ENCODE assay signal across 1 cellular context in the genomic region with DNA sequence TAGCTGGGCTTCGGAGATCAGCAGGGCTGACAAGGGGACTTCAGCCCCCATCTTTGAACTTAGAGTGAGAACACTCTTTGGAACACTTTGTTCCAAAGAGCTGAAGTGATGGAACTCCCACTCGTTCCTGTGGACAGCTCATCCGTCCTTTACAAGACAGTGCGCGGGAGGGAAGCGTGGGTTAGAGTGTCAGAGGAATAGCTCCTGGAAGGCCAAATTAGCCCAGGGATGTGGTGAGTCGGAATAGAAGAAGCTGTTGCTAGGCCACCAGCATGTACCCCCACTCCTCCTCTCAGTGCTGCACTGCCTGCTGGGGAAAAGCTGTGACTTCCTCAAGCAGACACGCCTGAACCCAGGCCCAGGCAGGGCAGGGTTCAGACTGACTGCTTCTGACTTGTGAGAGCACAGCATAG.
TF ChIP-seq lines count a peak whose summit lies in the region.

No MANE protein-coding gene starts in this region.

TF ChIP-seq in GM23338, 12 proteins besides CTCF, POLR2A, EP300 and RAD21 (continued from another document):
- TF ChIP-seq, protein P1, sequence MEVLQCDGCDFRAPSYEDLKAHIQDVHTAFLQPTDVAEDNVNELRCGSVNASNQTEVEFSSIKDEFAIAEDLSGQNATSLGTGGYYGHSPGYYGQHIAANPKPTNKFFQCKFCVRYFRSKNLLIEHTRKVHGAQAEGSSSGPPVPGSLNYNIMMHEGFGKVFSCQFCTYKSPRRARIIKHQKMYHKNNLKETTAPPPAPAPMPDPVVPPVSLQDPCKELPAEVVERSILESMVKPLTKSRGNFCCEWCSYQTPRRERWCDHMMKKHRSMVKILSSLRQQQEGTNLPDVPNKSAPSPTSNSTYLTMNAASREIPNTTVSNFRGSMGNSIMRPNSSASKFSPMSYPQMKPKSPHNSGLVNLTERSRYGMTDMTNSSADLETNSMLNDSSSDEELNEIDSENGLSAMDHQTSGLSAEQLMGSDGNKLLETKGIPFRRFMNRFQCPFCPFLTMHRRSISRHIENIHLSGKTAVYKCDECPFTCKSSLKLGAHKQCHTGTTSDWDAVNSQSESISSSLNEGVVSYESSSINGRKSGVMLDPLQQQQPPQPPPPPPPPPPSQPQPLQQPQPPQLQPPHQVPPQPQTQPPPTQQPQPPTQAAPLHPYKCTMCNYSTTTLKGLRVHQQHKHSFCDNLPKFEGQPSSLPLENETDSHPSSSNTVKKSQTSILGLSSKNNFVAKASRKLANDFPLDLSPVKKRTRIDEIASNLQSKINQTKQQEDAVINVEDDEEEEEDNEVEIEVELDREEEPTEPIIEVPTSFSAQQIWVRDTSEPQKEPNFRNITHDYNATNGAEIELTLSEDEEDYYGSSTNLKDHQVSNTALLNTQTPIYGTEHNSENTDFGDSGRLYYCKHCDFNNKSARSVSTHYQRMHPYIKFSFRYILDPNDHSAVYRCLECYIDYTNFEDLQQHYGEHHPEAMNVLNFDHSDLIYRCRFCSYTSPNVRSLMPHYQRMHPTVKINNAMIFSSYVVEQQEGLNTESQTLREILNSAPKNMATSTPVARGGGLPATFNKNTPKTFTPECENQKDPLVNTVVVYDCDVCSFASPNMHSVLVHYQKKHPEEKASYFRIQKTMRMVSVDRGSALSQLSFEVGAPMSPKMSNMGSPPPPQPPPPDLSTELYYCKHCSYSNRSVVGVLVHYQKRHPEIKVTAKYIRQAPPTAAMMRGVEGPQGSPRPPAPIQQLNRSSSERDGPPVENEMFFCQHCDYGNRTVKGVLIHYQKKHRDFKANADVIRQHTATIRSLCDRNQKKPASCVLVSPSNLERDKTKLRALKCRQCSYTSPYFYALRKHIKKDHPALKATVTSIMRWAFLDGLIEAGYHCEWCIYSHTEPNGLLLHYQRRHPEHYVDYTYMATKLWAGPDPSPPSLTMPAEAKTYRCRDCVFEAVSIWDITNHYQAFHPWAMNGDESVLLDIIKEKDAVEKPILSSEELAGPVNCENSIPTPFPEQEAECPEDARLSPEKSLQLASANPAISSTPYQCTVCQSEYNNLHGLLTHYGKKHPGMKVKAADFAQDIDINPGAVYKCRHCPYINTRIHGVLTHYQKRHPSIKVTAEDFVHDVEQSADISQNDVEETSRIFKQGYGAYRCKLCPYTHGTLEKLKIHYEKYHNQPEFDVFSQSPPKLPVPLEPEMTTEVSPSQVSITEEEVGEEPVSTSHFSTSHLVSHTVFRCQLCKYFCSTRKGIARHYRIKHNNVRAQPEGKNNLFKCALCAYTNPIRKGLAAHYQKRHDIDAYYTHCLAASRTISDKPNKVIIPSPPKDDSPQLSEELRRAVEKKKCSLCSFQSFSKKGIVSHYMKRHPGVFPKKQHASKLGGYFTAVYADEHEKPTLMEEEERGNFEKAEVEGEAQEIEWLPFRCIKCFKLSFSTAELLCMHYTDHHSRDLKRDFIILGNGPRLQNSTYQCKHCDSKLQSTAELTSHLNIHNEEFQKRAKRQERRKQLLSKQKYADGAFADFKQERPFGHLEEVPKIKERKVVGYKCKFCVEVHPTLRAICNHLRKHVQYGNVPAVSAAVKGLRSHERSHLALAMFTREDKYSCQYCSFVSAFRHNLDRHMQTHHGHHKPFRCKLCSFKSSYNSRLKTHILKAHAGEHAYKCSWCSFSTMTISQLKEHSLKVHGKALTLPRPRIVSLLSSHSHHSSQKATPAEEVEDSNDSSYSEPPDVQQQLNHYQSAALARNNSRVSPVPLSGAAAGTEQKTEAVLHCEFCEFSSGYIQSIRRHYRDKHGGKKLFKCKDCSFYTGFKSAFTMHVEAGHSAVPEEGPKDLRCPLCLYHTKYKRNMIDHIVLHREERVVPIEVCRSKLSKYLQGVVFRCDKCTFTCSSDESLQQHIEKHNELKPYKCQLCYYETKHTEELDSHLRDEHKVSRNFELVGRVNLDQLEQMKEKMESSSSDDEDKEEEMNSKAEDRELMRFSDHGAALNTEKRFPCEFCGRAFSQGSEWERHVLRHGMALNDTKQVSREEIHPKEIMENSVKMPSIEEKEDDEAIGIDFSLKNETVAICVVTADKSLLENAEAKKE (CRISPR knock-in tag; IDR thresholded peaks at IDR 0.05) = no peak
- TF ChIP-seq ETS1 (IDR thresholded peaks at IDR 0.05) = no peak
- TF ChIP-seq ZNF331 (CRISPR knock-in tag; IDR thresholded peaks at IDR 0.05; ENCODE audit: low read depth) = no peak
- TF ChIP-seq JUNB (IDR thresholded peaks at IDR 0.05; ENCODE audit: unreplicated experiment) = no peak
- TF ChIP-seq STAT1 (IDR thresholded peaks at IDR 0.05; ENCODE audit: unreplicated experiment) = no peak
TF ChIP-seq in GM23338: peak in this region for 0.
